Comparison of ENCODE assay signal across 19 cellular contexts in the genomic region with DNA sequence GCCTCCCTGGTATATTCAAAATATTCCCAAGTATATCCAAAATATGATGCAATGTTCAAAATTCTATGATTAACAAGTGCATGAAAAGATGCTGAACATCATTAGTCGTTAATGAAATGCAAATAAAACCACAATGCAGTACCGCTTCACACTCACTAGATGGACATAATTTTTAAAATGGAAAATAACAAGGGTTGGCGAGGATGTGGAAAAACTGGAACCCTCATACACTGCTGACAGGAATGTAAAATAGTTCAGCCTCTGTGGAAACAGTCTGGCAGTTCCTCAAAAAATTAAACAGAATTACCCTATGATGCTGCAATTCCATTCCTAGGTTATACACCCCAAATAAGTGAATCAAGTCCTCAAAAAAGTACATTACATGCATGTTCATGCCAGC. TPM values are rescaled to one million over a fixed set of nuclear protein-coding genes. Genes with fewer than 3 reads are reported as not detected.
DNase-seq lines count a peak whose midpoint lies in the region; ATAC-seq and TF ChIP-seq lines count a peak whose summit lies in the region.
"Had no signal": no experiment of that assay in that cellular context is flagged by ENCODE, and none has a peak within 500 bp of the region (broad histone marks: within the 10 kb centered on the region; RNA-seq: fewer than 3 reads in every experiment).

No MANE protein-coding gene starts in this region.

- no peaks in the 10 kb centered on the region for H3K79me2 ChIP-seq in SK-N-SH (ENCODE audit: insufficient read depth)
- no peaks in the 10 kb centered on the region for H3K79me2 ChIP-seq in fibroblast of lung (ENCODE audit: control insufficient read depth, insufficient read depth, low read length)

- H3K4me1 ChIP-seq in SK-N-SH (ENCODE audit: control insufficient read depth in 1 of 2, insufficient read depth in 2 of 2, low read depth in 1 of 2, low read length in 1 of 2), result peaks cover 0 to 17% of the 10 kb centered on the region in 2 experiments; a peak in 3 of 4 replicates
- H3K4me1 ChIP-seq in fibroblast of lung (ENCODE audit: control insufficient read depth, extremely low read depth, insufficient read depth, low read length), result no peaks in the 10 kb centered on the region
- H3K4me1 ChIP-seq: Peyer's patch, prostate gland had no signal

- TF ChIP-seq CTCF in AG10803 (conservative IDR thresholded peaks at IDR 0.05; ENCODE audit: low read length) (peak; percentile 25; the same call in 1 of the 2 replicates), SK-N-SH (IDR thresholded peaks at IDR 0.05) (peak; percentile 33), fibroblast of lung (conservative IDR thresholded peaks at IDR 0.05 in 1 of 2, IDR thresholded peaks at IDR 0.05 in 1 of 2; ENCODE audit: low read depth in 1 of 2, low read length in 2 of 2) (peak; percentile 7 to 13), omental fat pad (IDR thresholded peaks at IDR 0.05) (no peak), foreskin fibroblast (IDR thresholded peaks at IDR 0.05; ENCODE audit: low read depth, low read length) (no peak)

- H2AFZ ChIP-seq in SK-N-SH (ENCODE audit: low read depth) (no peak overlapping the region), fibroblast of lung (ENCODE audit: low read length) (no peak overlapping the region)

- H3K4me2 ChIP-seq in SK-N-SH (no peak overlapping the region), fibroblast of lung (ENCODE audit: extremely low read depth, insufficient read depth, low read length) (no peak overlapping the region)

- H3K27me3 ChIP-seq in SK-N-SH (ENCODE audit: insufficient read depth) (no peaks in the 10 kb centered on the region), fibroblast of lung (ENCODE audit: control insufficient read depth, insufficient read depth, low read length) (no peaks in the 10 kb centered on the region)
- H3K27me3 ChIP-seq: Peyer's patch, suprapubic skin had no signal

- CTCF ChIA-PET in SK-N-SH (lab: Yijun Ruan, JAX), result interaction anchor here (1.0 to 1.8 kb wide), 3 partner anchors 53 to 202 kb away, joined by 3 to 8 read pairs (median 4); no protein-coding TSS in a partner anchor

- H3K4me3 ChIP-seq in AG10803 (ENCODE audit: low read length) (no peak overlapping the region), SK-N-SH (ENCODE audit: low read depth in 2 of 2, low read length in 1 of 2) (no peak overlapping the region), fibroblast of lung (replicated peaks in 1 of 4; ENCODE audit: control extremely low read depth in 1 of 4, insufficient read depth in 1 of 4, low read depth in 3 of 4, low read length in 4 of 4) (no peak overlapping the region), foreskin fibroblast (ENCODE audit: low read depth in 1 of 2, low read length in 2 of 2) (no peak overlapping the region)
- H3K4me3 ChIP-seq: Peyer's patch, prostate gland, suprapubic skin had no signal

- peaks cover 5% of the 10 kb centered on the region for H3F3A ChIP-seq in SK-N-SH (replicated peaks; ENCODE audit: insufficient read depth)

- DNase-seq in AG10803 (ENCODE audit: low read depth), result peak; percentile 12
- no peak for DNase-seq in SK-N-SH
- no peak for DNase-seq in fibroblast of lung (ENCODE audit: low read depth in 2 of 2)
- no peak for DNase-seq in omental fat pad (ENCODE audit: low spot score)
- DNase-seq in foreskin fibroblast, result no peak
- no peak for DNase-seq in NCI-H2081 (lab: John Stamatoyannopoulos, UW)
- DNase-seq: activated B cell treated with CpG ODN at 0.5 μM for 24 hours; effector CD4-positive, alpha-beta T cell; GDM1; NCI-H1930; NCI-H69; Peyer's patch; stimulated activated CD4-positive, alpha-beta T cell treated with anti-CD3 and anti-CD28 coated beads, Interleukin-1b, Interleukin-23, amount 100 ng/mL, for 48 hours had no signal

- no peak for TF ChIP-seq EP300 in SK-N-SH (IDR thresholded peaks at IDR 0.05; ENCODE audit: borderline replicate concordance in 1 of 2, low read depth in 1 of 2, low read length in 1 of 2)

- TF ChIP-seq RAD21 in SK-N-SH (IDR thresholded peaks at IDR 0.05; ENCODE audit: low read length), result no peak

- no peaks in the 10 kb centered on the region for H3K9me2 ChIP-seq in SK-N-SH

- H3K9ac ChIP-seq in SK-N-SH (no peak overlapping the region), fibroblast of lung (ENCODE audit: insufficient read depth, low read length) (no peak overlapping the region)

- 85% methylated on average over 3 of the region's 3 CpGs for WGBS in SK-N-SH (ENCODE audit: low lambda C conversion rate)

- H3K9me3 ChIP-seq in SK-N-SH, result 0 out of 2 replicates have a peak, but pooled peaks cover 1% of the 10 kb centered on the region
- H3K9me3 ChIP-seq in fibroblast of lung (ENCODE audit: control insufficient read depth, insufficient read depth, low read depth, low read length), result no peaks in the 10 kb centered on the region
- H3K9me3 ChIP-seq: Peyer's patch, prostate gland, suprapubic skin had no signal

- peak; percentile 77 for ATAC-seq in omental fat pad (ENCODE audit: low FRiP score)
- ATAC-seq in HG02973 (IDR thresholded peaks at IDR 0.05; ENCODE audit: unreplicated experiment), result no peak
- ATAC-seq in HG02798 (IDR thresholded peaks at IDR 0.05; ENCODE audit: poor library complexity, unreplicated experiment), result no peak

- H4K20me1 ChIP-seq in SK-N-SH (ENCODE audit: insufficient read depth), result no peaks in the 10 kb centered on the region
- H4K20me1 ChIP-seq in fibroblast of lung (ENCODE audit: control insufficient read depth, extremely low read depth, insufficient read depth, low read length), result no peaks in the 10 kb centered on the region

- no peak overlapping the region for H3K27ac ChIP-seq in SK-N-SH (ENCODE audit: low read depth in 2 of 2, low read length in 1 of 2)
- H3K27ac ChIP-seq in fibroblast of lung (ENCODE audit: insufficient read depth, low read length), result no peak overlapping the region
- H3K27ac ChIP-seq: Peyer's patch, suprapubic skin had no signal

- POLR2A ChIA-PET in SK-N-SH (lab: Yijun Ruan, JAX), result no interaction called here

- H3K36me3 ChIP-seq in SK-N-SH (replicated peaks in 1 of 2; ENCODE audit: control insufficient read depth in 1 of 2, insufficient read depth in 2 of 2, low read length in 1 of 2) (no peaks in the 10 kb centered on the region), fibroblast of lung (ENCODE audit: control insufficient read depth, insufficient read depth, low read length) (no peaks in the 10 kb centered on the region)
- H3K36me3 ChIP-seq: Peyer's patch, prostate gland, suprapubic skin had no signal

TF ChIP-seq in SK-N-SH, 30 proteins besides CTCF, POLR2A, EP300 and RAD21:
- TF ChIP-seq YY1 (IDR thresholded peaks at IDR 0.05; ENCODE audit: low read depth), result no peak
- TF ChIP-seq NRF1 (IDR thresholded peaks at IDR 0.05; ENCODE audit: low read depth, low read length), result no peak
- TF ChIP-seq MXI1 (IDR thresholded peaks at IDR 0.05; ENCODE audit: low read depth, low read length), result no peak
- TF ChIP-seq SMC3 (IDR thresholded peaks at IDR 0.05; ENCODE audit: low read depth, low read length), result no peak
- TF ChIP-seq, protein P1, sequence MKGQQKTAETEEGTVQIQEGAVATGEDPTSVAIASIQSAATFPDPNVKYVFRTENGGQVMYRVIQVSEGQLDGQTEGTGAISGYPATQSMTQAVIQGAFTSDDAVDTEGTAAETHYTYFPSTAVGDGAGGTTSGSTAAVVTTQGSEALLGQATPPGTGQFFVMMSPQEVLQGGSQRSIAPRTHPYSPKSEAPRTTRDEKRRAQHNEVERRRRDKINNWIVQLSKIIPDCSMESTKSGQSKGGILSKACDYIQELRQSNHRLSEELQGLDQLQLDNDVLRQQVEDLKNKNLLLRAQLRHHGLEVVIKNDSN (IDR thresholded peaks at IDR 0.05; ENCODE audit: borderline replicate concordance, low read depth), result no peak
- no peak for TF ChIP-seq GABPA (IDR thresholded peaks at IDR 0.05; ENCODE audit: low read depth)
- no peak for TF ChIP-seq TCF12 (IDR thresholded peaks at IDR 0.05)
- no peak for TF ChIP-seq FOSL2 (IDR thresholded peaks at IDR 0.05; ENCODE audit: borderline replicate concordance, low read depth)
- TF ChIP-seq, protein P2, sequence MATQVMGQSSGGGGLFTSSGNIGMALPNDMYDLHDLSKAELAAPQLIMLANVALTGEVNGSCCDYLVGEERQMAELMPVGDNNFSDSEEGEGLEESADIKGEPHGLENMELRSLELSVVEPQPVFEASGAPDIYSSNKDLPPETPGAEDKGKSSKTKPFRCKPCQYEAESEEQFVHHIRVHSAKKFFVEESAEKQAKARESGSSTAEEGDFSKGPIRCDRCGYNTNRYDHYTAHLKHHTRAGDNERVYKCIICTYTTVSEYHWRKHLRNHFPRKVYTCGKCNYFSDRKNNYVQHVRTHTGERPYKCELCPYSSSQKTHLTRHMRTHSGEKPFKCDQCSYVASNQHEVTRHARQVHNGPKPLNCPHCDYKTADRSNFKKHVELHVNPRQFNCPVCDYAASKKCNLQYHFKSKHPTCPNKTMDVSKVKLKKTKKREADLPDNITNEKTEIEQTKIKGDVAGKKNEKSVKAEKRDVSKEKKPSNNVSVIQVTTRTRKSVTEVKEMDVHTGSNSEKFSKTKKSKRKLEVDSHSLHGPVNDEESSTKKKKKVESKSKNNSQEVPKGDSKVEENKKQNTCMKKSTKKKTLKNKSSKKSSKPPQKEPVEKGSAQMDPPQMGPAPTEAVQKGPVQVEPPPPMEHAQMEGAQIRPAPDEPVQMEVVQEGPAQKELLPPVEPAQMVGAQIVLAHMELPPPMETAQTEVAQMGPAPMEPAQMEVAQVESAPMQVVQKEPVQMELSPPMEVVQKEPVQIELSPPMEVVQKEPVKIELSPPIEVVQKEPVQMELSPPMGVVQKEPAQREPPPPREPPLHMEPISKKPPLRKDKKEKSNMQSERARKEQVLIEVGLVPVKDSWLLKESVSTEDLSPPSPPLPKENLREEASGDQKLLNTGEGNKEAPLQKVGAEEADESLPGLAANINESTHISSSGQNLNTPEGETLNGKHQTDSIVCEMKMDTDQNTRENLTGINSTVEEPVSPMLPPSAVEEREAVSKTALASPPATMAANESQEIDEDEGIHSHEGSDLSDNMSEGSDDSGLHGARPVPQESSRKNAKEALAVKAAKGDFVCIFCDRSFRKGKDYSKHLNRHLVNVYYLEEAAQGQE (IDR thresholded peaks at IDR 0.05; ENCODE audit: low read depth, low read length), result no peak

RNA-seq across cellular contexts. Expression of a gene that starts 36.1 kb away (rescaled TPM):
- polyA plus RNA-seq in SK-N-SH (2012; rRNA removed), result 0.02 and 0.06 TPM in 2 replicates
- polyA plus RNA-seq in SK-N-SH (2012; cell fraction: cytosol; rRNA removed), result 0.01 and 0.10 TPM in 2 replicates
- 0.13 and 0.30 TPM in 2 replicates for polyA plus RNA-seq in SK-N-SH (2012; cell fraction: nucleus; rRNA removed)
- total RNA-seq in fibroblast of lung, result not detected in 2 replicates
- not detected in 2 replicates for polyA plus RNA-seq in fibroblast of lung
- polyA plus RNA-seq in fibroblast of lung (2012), result not detected in 2 replicates
- not detected in 2 replicates for polyA minus RNA-seq in fibroblast of lung (ENCODE audit: low replicate concordance)
- 10 to 100 TPM in 1 of 4 donors, 1 to 10 TPM in 2, not detected in 1; 3.2 to 15.8 (median 4.1) TPM for total RNA-seq in omental fat pad
- total RNA-seq: activated B cell treated with CpG ODN at 0.5 μM for 24 hours had no signal
- polyA plus RNA-seq: AG04450 had no signal

RNA-seq across cellular contexts. Expression of a gene that starts 57.7 kb away (rescaled TPM):
- 0.11 and 0.26 TPM in 2 replicates for polyA plus RNA-seq in SK-N-SH (2012; rRNA removed)
- polyA plus RNA-seq in SK-N-SH (2012; cell fraction: cytosol; rRNA removed), result 0.09 and 0.10 TPM in 2 replicates
- 0.15 and 0.32 TPM in 2 replicates for polyA plus RNA-seq in SK-N-SH (2012; cell fraction: nucleus; rRNA removed)
- 0.26 TPM in 1 of 2 replicates, not detected in the other for total RNA-seq in fibroblast of lung
- polyA plus RNA-seq in fibroblast of lung, result not detected in 2 replicates
- polyA plus RNA-seq in fibroblast of lung (2012), result not detected in 2 replicates
- not detected in 2 replicates for polyA minus RNA-seq in fibroblast of lung (ENCODE audit: low replicate concordance)
- total RNA-seq in omental fat pad, result not detected
- total RNA-seq: activated B cell treated with CpG ODN at 0.5 μM for 24 hours, myocyte, Peyer's patch, suprapubic skin had no signal

Comparison
In these comparisons a context has a peak if more than half of its experiments do, and no peak if none do; other contexts are left out.
1. CTCF ChIP-seq: peak in AG10803 (single experiment), SK-N-SH (single experiment) and fibroblast of lung (2 of 2); none in omental fat pad (0 of 3) and foreskin fibroblast (single experiment).